20 cellular contexts compared by ENCODE assay signal in genomic region chr3:120495809-120496208, GRCh38. TPM values are rescaled to one million over a fixed set of nuclear protein-coding genes. Genes with fewer than 3 reads are reported as not detected.
DNase-seq lines count a peak whose midpoint lies in the region; ATAC-seq and TF ChIP-seq lines count a peak whose summit lies in the region.
"Had no signal": no experiment of that assay in that cellular context is flagged by ENCODE, and none has a peak within 500 bp of the region (broad histone marks: within the 10 kb centered on the region; RNA-seq: fewer than 3 reads in every experiment).

No MANE protein-coding gene starts in this region.

- in situ Hi-C loops in KBM-7 (cut with MboI; ENCODE audit: low pct_unique_long_range_greater_than_20kb, low sequenced_read_pairs), result no loop called here

- H3K4me3 Mint-ChIP-seq in neural progenitor cell, result no peak overlapping the region
- H3K4me3 Mint-ChIP-seq: activated B cell treated with CpG ODN at 0.5 μM for 24 hours; CD4-positive, CD25-positive, alpha-beta regulatory T cell; naive thymus-derived CD8-positive, alpha-beta T cell; T-helper 2 cell treated with Interferon-gamma antibody and Interleukin-4, amounts not matched to agents 5 μg/mL and 100 μg/mL, for 36 hours had no signal

- no peaks in the 10 kb centered on the region for H3K27me3 ChIP-seq in ACC112 (ENCODE audit: insufficient read depth, low read length)
- no peaks in the 10 kb centered on the region for H3K27me3 ChIP-seq in neural progenitor cell
- H3K27me3 ChIP-seq: SJCRH30, tibial artery had no signal

- no peak overlapping the region for H3K4me2 ChIP-seq in neural progenitor cell

- peaks cover 25% of the 10 kb centered on the region for H3K4me1 Mint-ChIP-seq in neural progenitor cell
- H3K4me1 Mint-ChIP-seq: activated B cell treated with CpG ODN at 0.5 μM for 24 hours; CD4-positive, CD25-positive, alpha-beta regulatory T cell; naive thymus-derived CD8-positive, alpha-beta T cell had no signal

- no peaks in the 10 kb centered on the region for H3K79me2 ChIP-seq in ACC112 (ENCODE audit: control insufficient read depth, insufficient read depth, low read length, unreplicated experiment)
- H3K79me2 ChIP-seq in neural progenitor cell (ENCODE audit: low read depth), result no peaks in the 10 kb centered on the region

- no peaks in the 10 kb centered on the region for H4K20me1 ChIP-seq in neural progenitor cell (ENCODE audit: low read depth)

- peaks cover 39% of the 10 kb centered on the region for H3K4me1 ChIP-seq in ACC112 (ENCODE audit: control insufficient read depth, insufficient read depth, low read length, unreplicated experiment)
- H3K4me1 ChIP-seq in neural progenitor cell, result peaks cover 38% of the 10 kb centered on the region

- H3K9ac ChIP-seq in neural progenitor cell, result no peak overlapping the region

- no peak overlapping the region for H2AFZ ChIP-seq in ACC112 (ENCODE audit: low read length, unreplicated experiment)
- peak overlapping the region; percentile 76 for H2AFZ ChIP-seq in neural progenitor cell (replicated peaks)

- H3K36me3 ChIP-seq in ACC112 (ENCODE audit: insufficient read depth, low read length), result no peaks in the 10 kb centered on the region
- no peaks in the 10 kb centered on the region for H3K36me3 ChIP-seq in neural progenitor cell
- H3K36me3 ChIP-seq: SJCRH30, tibial artery had no signal

- ATAC-seq in GM21737 (IDR thresholded peaks at IDR 0.05; ENCODE audit: unreplicated experiment), result no peak
- ATAC-seq: activated naive CD4-positive, alpha-beta T cell treated with anti-CD3 and anti-CD28 coated beads, Interleukin-2, amount 50 U/mL, for 72 hours; naive thymus-derived CD8-positive, alpha-beta T cell had no signal

- TF ChIP-seq CTCF in neural progenitor cell (IDR thresholded peaks at IDR 0.05), result no peak

- H3K27me3 Mint-ChIP-seq in neural progenitor cell (ENCODE audit: insufficient read depth, low read depth), result peaks cover 4% of the 10 kb centered on the region

- no peaks in the 10 kb centered on the region for H3K9me3 ChIP-seq in neural progenitor cell (ENCODE audit: low read depth)

- H3K27ac Mint-ChIP-seq in neural progenitor cell, result no peak overlapping the region
- H3K27ac Mint-ChIP-seq: activated B cell treated with CpG ODN at 0.5 μM for 24 hours; activated naive CD4-positive, alpha-beta T cell treated with anti-CD3 and anti-CD28 coated beads, Interleukin-2, amount 50 U/mL, for 72 hours; CD4-positive, CD25-positive, alpha-beta regulatory T cell; naive thymus-derived CD8-positive, alpha-beta T cell; T-helper 2 cell treated with Interferon-gamma antibody and Interleukin-4, amounts not matched to agents 5 μg/mL and 100 μg/mL, for 36 hours had no signal

- peaks cover 7% of the 10 kb centered on the region for H3F3A ChIP-seq in neural progenitor cell (ENCODE audit: low read depth)

- peak overlapping the region; percentile 94 for H3K27ac ChIP-seq in ACC112 (ENCODE audit: low read depth, low read length)
- no peak overlapping the region for H3K27ac ChIP-seq in neural progenitor cell
- H3K27ac ChIP-seq: SJCRH30 had no signal

- DNase-seq in KBM-7, result peak; percentile 32
- peak; percentile 24 for DNase-seq in dermis blood vessel endothelial cell
- no peak for DNase-seq in neural progenitor cell (ENCODE audit: low spot score)
- no peak for DNase-seq in SIG-M5 treated with dmso at 0.1 percent for 504 hours (lab: John Stamatoyannopoulos, UW; ENCODE audit: unreplicated experiment)
- DNase-seq in stimulated activated CD4-positive, alpha-beta T cell treated with anti-CD3 and anti-CD28 coated beads, Interleukin-2, amount 100 ng/mL, for 24 hours, result no peak
- DNase-seq in GDM1 (lab: John Stamatoyannopoulos, UW), result no peak
- DNase-seq: activated B cell treated with CpG ODN at 0.5 μM for 24 hours; activated T-cell treated with anti-CD3 and anti-CD28 coated beads, Interleukin-2, amount 50 U/mL, for 48 hours; CD4-positive, CD25-positive, alpha-beta regulatory T cell; cortex of kidney; DMS153; naive thymus-derived CD8-positive, alpha-beta T cell; NCI-H2227 treated with DMSO at 0.1 percent for 48 hours; tibial artery had no signal

- H3K4me3 ChIP-seq in ACC112 (ENCODE audit: low read depth, low read length) (peak overlapping the region; percentile 69; the same call in 1 of the 2 replicates), neural progenitor cell (no peak overlapping the region)
- H3K4me3 ChIP-seq: lung, SJCRH30, tibial artery had no signal

- H3K9me3 Mint-ChIP-seq in neural progenitor cell, result peaks cover 9% of the 10 kb centered on the region

- no peaks in the 10 kb centered on the region for H3K36me3 Mint-ChIP-seq in neural progenitor cell
- H3K36me3 Mint-ChIP-seq: CD4-positive, CD25-positive, alpha-beta regulatory T cell had no signal

RNA-seq across cellular contexts. Expression of gene FSTL1, which starts 45.0 kb away (rescaled TPM):
- total RNA-seq in dermis blood vessel endothelial cell (524 and 719 TPM in 2 replicates), neural progenitor cell (ENCODE audit: low replicate concordance) (280 and 327 TPM in 2 replicates)
- total RNA-seq: activated B cell treated with CpG ODN at 0.5 μM for 24 hours had no signal

Comparison
In these comparisons a context has a peak if more than half of its experiments do, and no peak if none do; other contexts are left out.
1. DNase-seq: peak in KBM-7 (single experiment) and dermis blood vessel endothelial cell (single experiment); none in neural progenitor cell (single experiment), SIG-M5 treated with dmso at 0.1 percent for 504 hours (single experiment), stimulated activated CD4-positive, alpha-beta T cell treated with anti-CD3 and anti-CD28 coated beads, Interleukin-2, amount 100 ng/mL, for 24 hours (0 of 2) and GDM1 (single experiment).